9 cellular contexts compared by ENCODE assay signal in the genomic region with DNA sequence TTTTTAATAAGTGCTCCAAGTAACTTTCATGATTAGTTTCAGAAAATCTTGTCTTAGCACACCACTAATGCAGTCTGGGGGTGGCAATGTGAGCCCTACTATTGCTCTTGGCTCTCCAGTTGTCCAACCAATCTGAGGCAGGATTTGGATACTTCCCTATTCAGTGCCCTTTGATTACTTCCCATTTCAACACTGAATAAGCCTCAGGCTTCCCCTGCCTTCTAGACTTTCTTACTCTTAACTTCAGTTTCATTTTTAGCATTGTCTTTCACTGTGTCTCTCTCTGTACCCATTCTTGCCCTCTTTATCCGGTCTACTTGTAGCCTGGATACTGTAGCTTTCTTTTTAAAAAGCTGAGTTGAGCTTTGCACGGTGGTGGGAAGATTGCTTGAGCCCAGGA.
DNase-seq lines count a peak whose midpoint lies in the region; ATAC-seq, FAIRE-seq and TF ChIP-seq lines count a peak whose summit lies in the region.
"Had no signal": no experiment of that assay in that cellular context is flagged by ENCODE, and none has a peak within 500 bp of the region (broad histone marks: within the 10 kb centered on the region; RNA-seq: fewer than 3 reads in every experiment).

No MANE protein-coding gene starts in this region.

- ATAC-seq in GM18873 (IDR thresholded peaks at IDR 0.05; ENCODE audit: low FRiP score, unreplicated experiment), result peak; percentile 96
- ATAC-seq in HG02642 (IDR thresholded peaks at IDR 0.05; ENCODE audit: poor library complexity, unreplicated experiment), result peak; percentile 97
- peak; percentile 51 for ATAC-seq in mucosa of descending colon

- no peak for FAIRE-seq in small intestine (lab: Jason Lieb, UNC)

- no peaks in the 10 kb centered on the region for H3K27me3 ChIP-seq in small intestine (ENCODE audit: control insufficient read depth in 2 of 2, insufficient read depth in 2 of 2, low read length in 2 of 2)

- DNase-seq in NOMO-1 (lab: John Stamatoyannopoulos, UW; ENCODE audit: unreplicated experiment in 2 of 2) (peak; percentile 82 to 95), mucosa of descending colon (no peak), small intestine (no peak), SHP77 treated with DMSO at 0.1 percent for 48 hours (lab: John Stamatoyannopoulos, UW) (no peak), NCI-H128 (lab: John Stamatoyannopoulos, UW; ENCODE audit: unreplicated experiment) (no peak)
- no peak for DNase-seq in activated CD8-positive, alpha-beta memory T cell treated with anti-CD3 and anti-CD28 coated beads, Interleukin-2, amount 50 U/mL, for 48 hours
- DNase-seq: cerebellar nuclear complex had no signal

- H3K4me3 ChIP-seq in mucosa of descending colon (no peak overlapping the region), small intestine (ENCODE audit: low read depth in 1 of 2, low read length in 2 of 2) (no peak overlapping the region)

- 61 to 66% (median 65%) methylated on average over 2 of the region's 2 CpGs for WGBS in small intestine, 3 donors

- no peak overlapping the region for H3K27ac ChIP-seq in small intestine (ENCODE audit: low read depth in 1 of 2, low read length in 1 of 2)

- H3K9me3 ChIP-seq in mucosa of descending colon (no peaks in the 10 kb centered on the region), small intestine (ENCODE audit: control insufficient read depth, low read depth) (no peaks in the 10 kb centered on the region)

- H3K36me3 ChIP-seq in mucosa of descending colon (ENCODE audit: low read depth) (no peaks in the 10 kb centered on the region), small intestine (ENCODE audit: control insufficient read depth in 2 of 2, insufficient read depth in 2 of 2, low read length in 2 of 2) (no peaks in the 10 kb centered on the region)

- H3K4me1 ChIP-seq in mucosa of descending colon (ENCODE audit: low read depth) (no peaks in the 10 kb centered on the region), small intestine (ENCODE audit: control insufficient read depth in 2 of 2, insufficient read depth in 1 of 2, low read depth in 1 of 2, low read length in 1 of 2) (no peaks in the 10 kb centered on the region)

- intact Hi-C loops in mucosa of descending colon (cut with DNase I, micrococcal nuclease), result no loop called here

- no peak for TF ChIP-seq CTCF in mucosa of descending colon (IDR thresholded peaks at IDR 0.05)

Comparison
In these comparisons a context has a peak if more than half of its experiments do, and no peak if none do; other contexts are left out.
1. DNase-seq: peak in NOMO-1 (2 of 2); none in mucosa of descending colon (0 of 3), small intestine (single experiment), SHP77 treated with DMSO at 0.1 percent for 48 hours (single experiment), NCI-H128 (single experiment) and activated CD8-positive, alpha-beta memory T cell treated with anti-CD3 and anti-CD28 coated beads, Interleukin-2, amount 50 U/mL, for 48 hours (single experiment).
2. Peak in every context shown above with its lines, with median percentiles within 50 percentile points of each other: ATAC-seq.